14 cellular contexts compared by ENCODE assay signal in the genomic region with DNA sequence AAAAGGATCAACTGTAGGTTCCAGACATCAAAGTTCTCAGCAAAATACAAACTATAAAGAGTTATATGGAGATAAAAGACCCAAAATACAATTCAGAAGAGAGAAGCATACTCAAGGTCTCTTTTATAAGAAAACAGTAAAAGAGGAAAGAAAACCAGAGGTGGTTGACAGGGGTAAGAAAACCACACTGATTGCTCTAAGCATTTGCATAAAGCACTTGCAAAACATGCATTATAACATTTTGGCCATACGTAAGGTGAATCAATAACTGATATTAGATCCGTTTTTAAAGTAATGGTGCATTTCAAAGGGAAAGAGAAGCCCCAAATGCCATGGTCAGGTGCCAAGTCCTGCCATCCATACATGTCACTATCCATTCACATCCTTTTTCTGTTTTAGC. TPM values are rescaled to one million over a fixed set of nuclear protein-coding genes. Genes with fewer than 3 reads are reported as not detected.
A peak's percentile ranks its signal among the peaks of the same experiment; 100 is the strongest.
DNase-seq lines count a peak whose midpoint lies in the region; ATAC-seq and TF ChIP-seq lines count a peak whose summit lies in the region.
"Had no signal": no experiment of that assay in that cellular context is flagged by ENCODE, and none has a peak within 500 bp of the region (broad histone marks: within the 10 kb centered on the region; RNA-seq: fewer than 3 reads in every experiment).

No MANE protein-coding gene starts in this region.

- intact Hi-C loops in activated CD8-positive, alpha-beta T cell treated with anti-CD3 and anti-CD28 coated beads for 36 hours (cut with micrococcal nuclease) = no loop called here

- H3K36me3 Mint-ChIP-seq in activated CD8-positive, alpha-beta T cell treated with anti-CD3 and anti-CD28 coated beads for 36 hours (ENCODE audit: low read depth) = peaks cover 62% of the 10 kb centered on the region

- TF ChIP-seq CTCF in GM12865 (IDR thresholded peaks at IDR 0.05; ENCODE audit: insufficient read depth, low read depth, low read length, missing control alignments) = no peak
- TF ChIP-seq CTCF in activated CD8-positive, alpha-beta T cell treated with anti-CD3 and anti-CD28 coated beads for 36 hours (IDR thresholded peaks at IDR 0.05) = no peak

- H3K27me3 Mint-ChIP-seq in activated CD8-positive, alpha-beta T cell treated with anti-CD3 and anti-CD28 coated beads for 36 hours = no peaks in the 10 kb centered on the region

- peak overlapping the region; percentile 82 for H3K4me3 ChIP-seq in GM12865 (ENCODE audit: low read depth, low read length)
- H3K4me3 ChIP-seq: gastrocnemius medialis, lung, MG63 had no signal

- peak; percentile 58 for DNase-seq in GM12865 (ENCODE audit: low read depth)
- no peak for DNase-seq in activated CD8-positive, alpha-beta T cell treated with anti-CD3 and anti-CD28 coated beads for 36 hours
- DNase-seq in EL = no peak
- DNase-seq in anterior cingulate cortex (lab: John Stamatoyannopoulos, UW) = no peak
- no peak for DNase-seq in activated CD4-positive, CD25-positive, alpha-beta regulatory T cell treated with anti-CD3 and anti-CD28 coated beads, Interleukin-2, amount 50 U/mL, for 72 hours
- DNase-seq in GM19238 (ENCODE audit: insufficient read length, low spot score) = no peak
- DNase-seq: activated gamma-delta T cell, COR-L47, dermis blood vessel endothelial cell, gastrocnemius medialis, MG63 had no signal

- ATAC-seq in GM19372 (IDR thresholded peaks at IDR 0.05; ENCODE audit: low read depth, unreplicated experiment) = peak; percentile 38
- peak; percentile 24 for ATAC-seq in HG03139 (IDR thresholded peaks at IDR 0.05; ENCODE audit: unreplicated experiment)
- no peak for ATAC-seq in activated CD8-positive, alpha-beta T cell treated with anti-CD3 and anti-CD28 coated beads for 36 hours
- ATAC-seq: gastrocnemius medialis had no signal

- POLR2A ChIA-PET in activated CD8-positive, alpha-beta T cell treated with anti-CD3 and anti-CD28 coated beads for 36 hours (lab: Charles Lee) = no interaction called here

- H3K27ac Mint-ChIP-seq in activated CD8-positive, alpha-beta T cell treated with anti-CD3 and anti-CD28 coated beads for 36 hours = peak overlapping the region; percentile 18

- H3K4me3 Mint-ChIP-seq in activated CD8-positive, alpha-beta T cell treated with anti-CD3 and anti-CD28 coated beads for 36 hours = peak overlapping the region; percentile 8

- peaks cover 13% of the 10 kb centered on the region for H3K9me3 Mint-ChIP-seq in activated CD8-positive, alpha-beta T cell treated with anti-CD3 and anti-CD28 coated beads for 36 hours

- H3K4me1 Mint-ChIP-seq in activated CD8-positive, alpha-beta T cell treated with anti-CD3 and anti-CD28 coated beads for 36 hours (ENCODE audit: low read depth) = peaks cover 68% of the 10 kb centered on the region

- CTCF ChIA-PET in activated CD8-positive, alpha-beta T cell treated with anti-CD3 and anti-CD28 coated beads for 36 hours (lab: Charles Lee) = no interaction called here

RNA-seq across cellular contexts. Expression of a gene that starts 5.9 kb away (rescaled TPM):
- total RNA-seq in activated CD8-positive, alpha-beta T cell treated with anti-CD3 and anti-CD28 coated beads for 36 hours = 10 to 100 TPM; 35.5 to 41.5 TPM
